ENCODE assay signal across 16 cellular contexts in the genomic region with DNA sequence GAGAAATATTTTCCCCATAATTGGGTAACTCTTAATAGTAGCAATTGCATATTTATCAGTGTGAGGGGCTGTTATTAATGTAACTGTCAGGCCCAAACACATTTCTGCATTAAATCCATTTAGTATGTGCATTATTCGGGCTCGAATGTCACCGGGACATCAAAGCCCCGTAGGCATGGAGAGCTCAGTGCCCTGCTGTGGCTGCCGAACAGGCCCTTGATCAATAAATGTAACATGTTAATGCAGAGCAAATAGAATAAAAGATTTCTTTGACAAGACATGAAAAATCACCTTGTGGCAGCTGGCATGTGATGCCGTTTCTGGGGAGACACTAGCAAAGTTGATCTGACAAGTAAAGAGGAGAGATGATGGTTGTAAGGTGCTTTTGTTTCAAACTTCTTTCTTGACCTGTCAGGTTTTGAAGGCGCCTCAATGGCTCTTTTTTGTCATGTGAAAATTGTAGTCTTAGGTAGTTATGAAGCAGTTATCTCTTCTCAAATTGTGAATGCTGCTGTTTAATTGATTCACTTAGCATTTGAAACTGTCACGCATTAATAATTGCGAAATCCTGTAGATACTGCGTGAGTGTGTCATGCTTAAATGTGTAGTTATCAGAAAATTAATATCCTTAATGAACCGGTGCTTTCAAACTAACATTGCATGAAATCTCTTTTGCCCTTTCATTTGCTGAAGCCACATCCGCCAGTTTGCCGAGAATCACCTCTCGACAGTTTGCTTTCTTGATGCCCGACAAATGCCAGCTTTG. TPM values are rescaled to one million over a fixed set of nuclear protein-coding genes. Genes with fewer than 3 reads are reported as not detected.
"Had no signal": no experiment of that assay in that cellular context is flagged by ENCODE, and none has a peak within 500 bp of the region (broad histone marks: within the 10 kb centered on the region; RNA-seq: fewer than 3 reads in every experiment).

No MANE protein-coding gene starts in this region.

- H3K36me3 Mint-ChIP-seq: activated naive CD8-positive, alpha-beta T cell had no signal

- H3K27ac Mint-ChIP-seq: activated naive CD8-positive, alpha-beta T cell; dendritic cell treated with granulocyte-macrophage colony-stimulating factor and Interleukin-4, amounts not matched to agents 40 ng/mL and 50 ng/mL, for 4 days; naive thymus-derived CD8-positive, alpha-beta T cell had no signal

- H3K27me3 Mint-ChIP-seq: dendritic cell treated with granulocyte-macrophage colony-stimulating factor and Interleukin-4, amounts not matched to agents 40 ng/mL and 50 ng/mL, for 4 days had no signal

- H3K4me1 Mint-ChIP-seq: naive thymus-derived CD8-positive, alpha-beta T cell had no signal

- H3K9me3 ChIP-seq: mucosa of descending colon, upper lobe of right lung had no signal

- H3K4me1 ChIP-seq: upper lobe of right lung had no signal

- H3K4me3 ChIP-seq: mucosa of descending colon, upper lobe of right lung had no signal

- ATAC-seq: esophagus mucosa; mucosa of descending colon; naive thymus-derived CD8-positive, alpha-beta T cell; stimulated activated naive CD8-positive, alpha-beta T cell treated with anti-CD3 and anti-CD28 coated beads, Interleukin-15, Interleukin-2, amounts not matched to agents 100 U/mL and 50 U/mL, for 24 hours; upper lobe of right lung had no signal

- H3K36me3 ChIP-seq: upper lobe of right lung had no signal

- H3K27me3 ChIP-seq: upper lobe of right lung had no signal

- DNase-seq: activated CD4-positive, alpha-beta T cell treated with anti-CD3 and anti-CD28 coated beads, Interleukin-2, amount 50 U/mL, for 4 hours; activated CD4-positive, CD25-positive, alpha-beta regulatory T cell treated with anti-CD3 and anti-CD28 coated beads, Interleukin-2, amount 50 U/mL, for 72 hours; activated effector memory CD4-positive, alpha-beta T cell treated with anti-CD3 and anti-CD28 coated beads, Interleukin-2, amount 50 U/mL, for 16 hours; activated T-cell treated with anti-CD3 and anti-CD28 coated beads, Interleukin-2, amount 50 U/mL, for 1 hour; cerebellar nuclear complex; mammary epithelial cell; mucosa of descending colon; naive thymus-derived CD8-positive, alpha-beta T cell; stimulated activated CD4-positive, alpha-beta T cell treated with anti-CD3 and anti-CD28 coated beads, Interleukin-4, amount 100 ng/mL, for 1 hour; stimulated activated CD8-positive, alpha-beta memory T cell treated with anti-CD3 and anti-CD28 coated beads, Interleukin-4, amount 100 ng/mL, for 48 hours; stimulated activated naive CD8-positive, alpha-beta T cell treated with anti-CD3 and anti-CD28 coated beads, Interleukin-15, Interleukin-2, amounts not matched to agents 100 U/mL and 50 U/mL, for 24 hours; upper lobe of right lung had no signal

- H3K4me3 Mint-ChIP-seq: activated naive CD8-positive, alpha-beta T cell; dendritic cell treated with granulocyte-macrophage colony-stimulating factor and Interleukin-4, amounts not matched to agents 40 ng/mL and 50 ng/mL, for 4 days; naive thymus-derived CD8-positive, alpha-beta T cell had no signal

RNA-seq across cellular contexts. Expression of a gene that starts 19.4 kb away (rescaled TPM):
- total RNA-seq: naive thymus-derived CD8-positive, alpha-beta T cell; T-helper 2 cell treated with Interferon-gamma antibody and Interleukin-4, amounts not matched to agents 100 ng/mL and 5 ng/mL, for 36 hours had no signal
